ENCODE assay signal across 1 cellular context in genomic region chr13:85371254-85371653, GRCh38.
A peak's percentile ranks its signal among the peaks of the same experiment; 100 is the strongest.
TF ChIP-seq lines count a peak whose summit lies in the region.

No MANE protein-coding gene starts in this region.

TF ChIP-seq in HepG2, 621 proteins besides CTCF, POLR2A, EP300 and RAD21 (continued from another document and continues in another):
- TF ChIP-seq, protein P1, sequence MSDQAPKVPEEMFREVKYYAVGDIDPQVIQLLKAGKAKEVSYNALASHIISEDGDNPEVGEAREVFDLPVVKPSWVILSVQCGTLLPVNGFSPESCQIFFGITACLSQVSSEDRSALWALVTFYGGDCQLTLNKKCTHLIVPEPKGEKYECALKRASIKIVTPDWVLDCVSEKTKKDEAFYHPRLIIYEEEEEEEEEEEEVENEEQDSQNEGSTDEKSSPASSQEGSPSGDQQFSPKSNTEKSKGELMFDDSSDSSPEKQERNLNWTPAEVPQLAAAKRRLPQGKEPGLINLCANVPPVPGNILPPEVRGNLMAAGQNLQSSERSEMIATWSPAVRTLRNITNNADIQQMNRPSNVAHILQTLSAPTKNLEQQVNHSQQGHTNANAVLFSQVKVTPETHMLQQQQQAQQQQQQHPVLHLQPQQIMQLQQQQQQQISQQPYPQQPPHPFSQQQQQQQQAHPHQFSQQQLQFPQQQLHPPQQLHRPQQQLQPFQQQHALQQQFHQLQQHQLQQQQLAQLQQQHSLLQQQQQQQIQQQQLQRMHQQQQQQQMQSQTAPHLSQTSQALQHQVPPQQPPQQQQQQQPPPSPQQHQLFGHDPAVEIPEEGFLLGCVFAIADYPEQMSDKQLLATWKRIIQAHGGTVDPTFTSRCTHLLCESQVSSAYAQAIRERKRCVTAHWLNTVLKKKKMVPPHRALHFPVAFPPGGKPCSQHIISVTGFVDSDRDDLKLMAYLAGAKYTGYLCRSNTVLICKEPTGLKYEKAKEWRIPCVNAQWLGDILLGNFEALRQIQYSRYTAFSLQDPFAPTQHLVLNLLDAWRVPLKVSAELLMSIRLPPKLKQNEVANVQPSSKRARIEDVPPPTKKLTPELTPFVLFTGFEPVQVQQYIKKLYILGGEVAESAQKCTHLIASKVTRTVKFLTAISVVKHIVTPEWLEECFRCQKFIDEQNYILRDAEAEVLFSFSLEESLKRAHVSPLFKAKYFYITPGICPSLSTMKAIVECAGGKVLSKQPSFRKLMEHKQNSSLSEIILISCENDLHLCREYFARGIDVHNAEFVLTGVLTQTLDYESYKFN (CRISPR knock-in tag; conservative IDR thresholded peaks at IDR 0.05), result peak; percentile 75
- TF ChIP-seq ZNF672 (CRISPR knock-in tag; IDR thresholded peaks at IDR 0.05) (no peak), RARA (CRISPR knock-in tag; IDR thresholded peaks at IDR 0.05) (peak; percentile 18; the same call in 1 of the 2 replicates), HNF4A (CRISPR knock-in tag; IDR thresholded peaks at IDR 0.05) (peak; percentile 70), ZNF251 (CRISPR knock-in tag; IDR thresholded peaks at IDR 0.05) (no peak), ZNF264 (CRISPR knock-in tag; IDR thresholded peaks at IDR 0.05) (no peak), ZNF362 (CRISPR knock-in tag; IDR thresholded peaks at IDR 0.05; ENCODE audit: borderline replicate concordance) (peak; percentile 83; the same call in 1 of the 2 replicates), NR0B2 (CRISPR knock-in tag; IDR thresholded peaks at IDR 0.05) (no peak), EZH2 (conservative IDR thresholded peaks at IDR 0.05; ENCODE audit: low read depth, low read length) (no peak), PHF21A (CRISPR knock-in tag; IDR thresholded peaks at IDR 0.05) (no peak), FOSL2 (CRISPR knock-in tag; IDR thresholded peaks at IDR 0.05) (no peak), ETV5 (CRISPR knock-in tag; IDR thresholded peaks at IDR 0.05; ENCODE audit: borderline replicate concordance) (no peak), TBL1XR1 (IDR thresholded peaks at IDR 0.05; ENCODE audit: borderline replicate concordance, low read length, partially characterized antibody) (no peak), ZNF382 (CRISPR knock-in tag; IDR thresholded peaks at IDR 0.05; ENCODE audit: borderline replicate concordance) (no peak), ZNF34 (CRISPR knock-in tag; IDR thresholded peaks at IDR 0.05; ENCODE audit: borderline replicate concordance) (no peak), ZNF101 (CRISPR knock-in tag; IDR thresholded peaks at IDR 0.05; ENCODE audit: borderline replicate concordance, low read depth) (no peak), SUZ12 (IDR thresholded peaks at IDR 0.05; ENCODE audit: low read depth, low read length) (no peak), ZFP1 (CRISPR knock-in tag; IDR thresholded peaks at IDR 0.05) (no peak), ZFP82 (CRISPR knock-in tag; IDR thresholded peaks at IDR 0.05; ENCODE audit: borderline replicate concordance) (no peak), ZBTB26 (CRISPR knock-in tag; IDR thresholded peaks at IDR 0.05; ENCODE audit: borderline replicate concordance) (no peak), BHLHE40 (IDR thresholded peaks at IDR 0.05; ENCODE audit: low read length) (no peak), ZSCAN12 (CRISPR knock-in tag; IDR thresholded peaks at IDR 0.05) (no peak), ZNF576 (CRISPR knock-in tag; IDR thresholded peaks at IDR 0.05) (no peak), ASH2L (IDR thresholded peaks at IDR 0.05; ENCODE audit: insufficient read length, low read depth, low read length) (no peak), SMARCC2 (IDR thresholded peaks at IDR 0.05) (no peak), ARID3A (IDR thresholded peaks at IDR 0.05; ENCODE audit: low read depth, low read length) (no peak), PATZ1 (CRISPR knock-in tag; IDR thresholded peaks at IDR 0.05) (no peak), ZSCAN30 (CRISPR knock-in tag; IDR thresholded peaks at IDR 0.05) (no peak), ZNF816 (CRISPR knock-in tag; IDR thresholded peaks at IDR 0.05; ENCODE audit: borderline replicate concordance) (no peak), REL (CRISPR knock-in tag; conservative IDR thresholded peaks at IDR 0.05) (no peak), EED (CRISPR knock-in tag; IDR thresholded peaks at IDR 0.05) (no peak), TEAD3 (CRISPR knock-in tag; optimal IDR thresholded peaks at IDR 0.05; ENCODE audit: borderline replicate concordance) (no peak), NCOR1 (IDR thresholded peaks at IDR 0.05; ENCODE audit: borderline replicate concordance, low read length) (peak; percentile 48; the same call in 1 of the 2 replicates), ERF (CRISPR knock-in tag; IDR thresholded peaks at IDR 0.05) (no peak), ZNF431 (CRISPR knock-in tag; IDR thresholded peaks at IDR 0.05; ENCODE audit: borderline replicate concordance, low read depth) (no peak), AKAP8 (CRISPR knock-in tag; IDR thresholded peaks at IDR 0.05) (no peak)
- TF ChIP-seq, protein P2, sequence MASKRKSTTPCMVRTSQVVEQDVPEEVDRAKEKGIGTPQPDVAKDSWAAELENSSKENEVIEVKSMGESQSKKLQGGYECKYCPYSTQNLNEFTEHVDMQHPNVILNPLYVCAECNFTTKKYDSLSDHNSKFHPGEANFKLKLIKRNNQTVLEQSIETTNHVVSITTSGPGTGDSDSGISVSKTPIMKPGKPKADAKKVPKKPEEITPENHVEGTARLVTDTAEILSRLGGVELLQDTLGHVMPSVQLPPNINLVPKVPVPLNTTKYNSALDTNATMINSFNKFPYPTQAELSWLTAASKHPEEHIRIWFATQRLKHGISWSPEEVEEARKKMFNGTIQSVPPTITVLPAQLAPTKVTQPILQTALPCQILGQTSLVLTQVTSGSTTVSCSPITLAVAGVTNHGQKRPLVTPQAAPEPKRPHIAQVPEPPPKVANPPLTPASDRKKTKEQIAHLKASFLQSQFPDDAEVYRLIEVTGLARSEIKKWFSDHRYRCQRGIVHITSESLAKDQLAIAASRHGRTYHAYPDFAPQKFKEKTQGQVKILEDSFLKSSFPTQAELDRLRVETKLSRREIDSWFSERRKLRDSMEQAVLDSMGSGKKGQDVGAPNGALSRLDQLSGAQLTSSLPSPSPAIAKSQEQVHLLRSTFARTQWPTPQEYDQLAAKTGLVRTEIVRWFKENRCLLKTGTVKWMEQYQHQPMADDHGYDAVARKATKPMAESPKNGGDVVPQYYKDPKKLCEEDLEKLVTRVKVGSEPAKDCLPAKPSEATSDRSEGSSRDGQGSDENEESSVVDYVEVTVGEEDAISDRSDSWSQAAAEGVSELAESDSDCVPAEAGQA (IDR thresholded peaks at IDR 0.05; ENCODE audit: low read depth), result no peak
- TF ChIP-seq, protein P2 (CRISPR knock-in tag; IDR thresholded peaks at IDR 0.05; ENCODE audit: borderline replicate concordance), result no peak
- TF ChIP-seq, protein P3, sequence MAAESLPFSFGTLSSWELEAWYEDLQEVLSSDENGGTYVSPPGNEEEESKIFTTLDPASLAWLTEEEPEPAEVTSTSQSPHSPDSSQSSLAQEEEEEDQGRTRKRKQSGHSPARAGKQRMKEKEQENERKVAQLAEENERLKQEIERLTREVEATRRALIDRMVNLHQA (CRISPR knock-in tag; IDR thresholded peaks at IDR 0.05), result no peak
